Comparison of ENCODE assay signal across 1 cellular context in the genomic region with DNA sequence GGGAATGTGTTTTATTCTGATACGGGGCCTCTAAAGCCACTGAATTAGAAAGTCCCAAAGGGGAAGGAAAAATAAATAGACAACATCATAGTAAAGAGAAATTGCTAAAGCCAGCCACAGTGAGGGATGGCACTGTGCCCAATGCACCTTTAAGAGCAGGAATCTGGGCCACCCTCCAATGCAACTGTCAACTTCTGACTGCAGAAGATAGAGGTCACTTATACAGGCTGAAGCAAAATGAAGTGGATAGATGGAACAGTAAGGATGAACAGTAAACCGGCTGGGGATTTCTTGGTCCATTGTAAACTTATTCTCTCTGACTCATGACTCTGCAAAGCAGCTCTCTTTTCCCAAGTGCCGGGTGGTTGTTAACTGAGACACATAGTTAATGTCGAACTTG.
TF ChIP-seq lines count a peak whose summit lies in the region.

No MANE protein-coding gene starts in this region.

TF ChIP-seq in GM12878, 131 proteins besides CTCF, POLR2A, EP300 and RAD21 (continued from another document):
- TF ChIP-seq, protein P1, sequence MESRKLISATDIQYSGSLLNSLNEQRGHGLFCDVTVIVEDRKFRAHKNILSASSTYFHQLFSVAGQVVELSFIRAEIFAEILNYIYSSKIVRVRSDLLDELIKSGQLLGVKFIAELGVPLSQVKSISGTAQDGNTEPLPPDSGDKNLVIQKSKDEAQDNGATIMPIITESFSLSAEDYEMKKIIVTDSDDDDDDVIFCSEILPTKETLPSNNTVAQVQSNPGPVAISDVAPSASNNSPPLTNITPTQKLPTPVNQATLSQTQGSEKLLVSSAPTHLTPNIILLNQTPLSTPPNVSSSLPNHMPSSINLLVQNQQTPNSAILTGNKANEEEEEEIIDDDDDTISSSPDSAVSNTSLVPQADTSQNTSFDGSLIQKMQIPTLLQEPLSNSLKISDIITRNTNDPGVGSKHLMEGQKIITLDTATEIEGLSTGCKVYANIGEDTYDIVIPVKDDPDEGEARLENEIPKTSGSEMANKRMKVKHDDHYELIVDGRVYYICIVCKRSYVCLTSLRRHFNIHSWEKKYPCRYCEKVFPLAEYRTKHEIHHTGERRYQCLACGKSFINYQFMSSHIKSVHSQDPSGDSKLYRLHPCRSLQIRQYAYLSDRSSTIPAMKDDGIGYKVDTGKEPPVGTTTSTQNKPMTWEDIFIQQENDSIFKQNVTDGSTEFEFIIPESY (IDR thresholded peaks at IDR 0.05), result no peak
- TF ChIP-seq TCF12 (IDR thresholded peaks at IDR 0.05; ENCODE audit: low read depth, low read length) (no peak), YBX1 (IDR thresholded peaks at IDR 0.05) (no peak), IKZF1 (conservative IDR thresholded peaks at IDR 0.05) (no peak), KAT2A (conservative IDR thresholded peaks at IDR 0.05; ENCODE audit: control insufficient read depth, low read depth, low read length) (no peak), ZZZ3 (IDR thresholded peaks at IDR 0.05; ENCODE audit: control insufficient read depth, insufficient read length, low read depth) (no peak), SMAD5 (IDR thresholded peaks at IDR 0.05; ENCODE audit: low read depth) (no peak), DPF2 (IDR thresholded peaks at IDR 0.05) (no peak), ESRRA (IDR thresholded peaks at IDR 0.05; ENCODE audit: low read length) (no peak), CBFB (IDR thresholded peaks at IDR 0.05; ENCODE audit: low read depth) (no peak), ZNF274 (IDR thresholded peaks at IDR 0.05; ENCODE audit: insufficient read depth, insufficient read length) (no peak), ZNF622 (IDR thresholded peaks at IDR 0.05) (no peak)
- TF ChIP-seq, protein P2, sequence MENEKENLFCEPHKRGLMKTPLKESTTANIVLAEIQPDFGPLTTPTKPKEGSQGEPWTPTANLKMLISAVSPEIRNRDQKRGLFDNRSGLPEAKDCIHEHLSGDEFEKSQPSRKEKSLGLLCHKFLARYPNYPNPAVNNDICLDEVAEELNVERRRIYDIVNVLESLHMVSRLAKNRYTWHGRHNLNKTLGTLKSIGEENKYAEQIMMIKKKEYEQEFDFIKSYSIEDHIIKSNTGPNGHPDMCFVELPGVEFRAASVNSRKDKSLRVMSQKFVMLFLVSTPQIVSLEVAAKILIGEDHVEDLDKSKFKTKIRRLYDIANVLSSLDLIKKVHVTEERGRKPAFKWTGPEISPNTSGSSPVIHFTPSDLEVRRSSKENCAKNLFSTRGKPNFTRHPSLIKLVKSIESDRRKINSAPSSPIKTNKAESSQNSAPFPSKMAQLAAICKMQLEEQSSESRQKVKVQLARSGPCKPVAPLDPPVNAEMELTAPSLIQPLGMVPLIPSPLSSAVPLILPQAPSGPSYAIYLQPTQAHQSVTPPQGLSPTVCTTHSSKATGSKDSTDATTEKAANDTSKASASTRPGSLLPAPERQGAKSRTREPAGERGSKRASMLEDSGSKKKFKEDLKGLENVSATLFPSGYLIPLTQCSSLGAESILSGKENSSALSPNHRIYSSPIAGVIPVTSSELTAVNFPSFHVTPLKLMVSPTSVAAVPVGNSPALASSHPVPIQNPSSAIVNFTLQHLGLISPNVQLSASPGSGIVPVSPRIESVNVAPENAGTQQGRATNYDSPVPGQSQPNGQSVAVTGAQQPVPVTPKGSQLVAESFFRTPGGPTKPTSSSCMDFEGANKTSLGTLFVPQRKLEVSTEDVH (IDR thresholded peaks at IDR 0.05; ENCODE audit: low read depth, partially characterized antibody), result no peak
- TF ChIP-seq, protein P3, sequence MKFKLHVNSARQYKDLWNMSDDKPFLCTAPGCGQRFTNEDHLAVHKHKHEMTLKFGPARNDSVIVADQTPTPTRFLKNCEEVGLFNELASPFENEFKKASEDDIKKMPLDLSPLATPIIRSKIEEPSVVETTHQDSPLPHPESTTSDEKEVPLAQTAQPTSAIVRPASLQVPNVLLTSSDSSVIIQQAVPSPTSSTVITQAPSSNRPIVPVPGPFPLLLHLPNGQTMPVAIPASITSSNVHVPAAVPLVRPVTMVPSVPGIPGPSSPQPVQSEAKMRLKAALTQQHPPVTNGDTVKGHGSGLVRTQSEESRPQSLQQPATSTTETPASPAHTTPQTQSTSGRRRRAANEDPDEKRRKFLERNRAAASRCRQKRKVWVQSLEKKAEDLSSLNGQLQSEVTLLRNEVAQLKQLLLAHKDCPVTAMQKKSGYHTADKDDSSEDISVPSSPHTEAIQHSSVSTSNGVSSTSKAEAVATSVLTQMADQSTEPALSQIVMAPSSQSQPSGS (IDR thresholded peaks at IDR 0.05; ENCODE audit: low read length), result no peak
- TF ChIP-seq, protein P4, sequence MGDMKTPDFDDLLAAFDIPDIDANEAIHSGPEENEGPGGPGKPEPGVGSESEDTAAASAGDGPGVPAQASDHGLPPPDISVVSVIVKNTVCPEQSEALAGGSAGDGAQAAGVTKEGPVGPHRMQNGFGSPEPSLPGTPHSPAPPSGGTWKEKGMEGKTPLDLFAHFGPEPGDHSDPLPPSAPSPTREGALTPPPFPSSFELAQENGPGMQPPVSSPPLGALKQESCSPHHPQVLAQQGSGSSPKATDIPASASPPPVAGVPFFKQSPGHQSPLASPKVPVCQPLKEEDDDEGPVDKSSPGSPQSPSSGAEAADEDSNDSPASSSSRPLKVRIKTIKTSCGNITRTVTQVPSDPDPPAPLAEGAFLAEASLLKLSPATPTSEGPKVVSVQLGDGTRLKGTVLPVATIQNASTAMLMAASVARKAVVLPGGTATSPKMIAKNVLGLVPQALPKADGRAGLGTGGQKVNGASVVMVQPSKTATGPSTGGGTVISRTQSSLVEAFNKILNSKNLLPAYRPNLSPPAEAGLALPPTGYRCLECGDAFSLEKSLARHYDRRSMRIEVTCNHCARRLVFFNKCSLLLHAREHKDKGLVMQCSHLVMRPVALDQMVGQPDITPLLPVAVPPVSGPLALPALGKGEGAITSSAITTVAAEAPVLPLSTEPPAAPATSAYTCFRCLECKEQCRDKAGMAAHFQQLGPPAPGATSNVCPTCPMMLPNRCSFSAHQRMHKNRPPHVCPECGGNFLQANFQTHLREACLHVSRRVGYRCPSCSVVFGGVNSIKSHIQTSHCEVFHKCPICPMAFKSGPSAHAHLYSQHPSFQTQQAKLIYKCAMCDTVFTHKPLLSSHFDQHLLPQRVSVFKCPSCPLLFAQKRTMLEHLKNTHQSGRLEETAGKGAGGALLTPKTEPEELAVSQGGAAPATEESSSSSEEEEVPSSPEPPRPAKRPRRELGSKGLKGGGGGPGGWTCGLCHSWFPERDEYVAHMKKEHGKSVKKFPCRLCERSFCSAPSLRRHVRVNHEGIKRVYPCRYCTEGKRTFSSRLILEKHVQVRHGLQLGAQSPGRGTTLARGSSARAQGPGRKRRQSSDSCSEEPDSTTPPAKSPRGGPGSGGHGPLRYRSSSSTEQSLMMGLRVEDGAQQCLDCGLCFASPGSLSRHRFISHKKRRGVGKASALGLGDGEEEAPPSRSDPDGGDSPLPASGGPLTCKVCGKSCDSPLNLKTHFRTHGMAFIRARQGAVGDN (IDR thresholded peaks at IDR 0.05), result no peak
